Comparison of ENCODE assay signal across 18 cellular contexts in genomic region chr11:64410396-64410718, GRCh38. TPM values are rescaled to one million over a fixed set of nuclear protein-coding genes. Genes with fewer than 3 reads are reported as not detected.
A peak's percentile ranks its signal among the peaks of the same experiment; 100 is the strongest.
DNase-seq lines count a peak whose midpoint lies in the region; ATAC-seq and TF ChIP-seq lines count a peak whose summit lies in the region.
"Had no signal": no experiment of that assay in that cellular context is flagged by ENCODE, and none has a peak within 500 bp of the region (broad histone marks: within the 10 kb centered on the region; RNA-seq: fewer than 3 reads in every experiment).

No MANE protein-coding gene starts in this region.

- CTCF ChIA-PET in MCF 10A (lab: Yijun Ruan, JAX), result interaction anchor here (0.7 kb wide), 1 partner anchor 255 kb away, joined by 4 read pairs; no protein-coding TSS in a partner anchor

- POLR2A ChIA-PET in MCF 10A (lab: Yijun Ruan, JAX), result interaction anchor here (0.6 to 0.7 kb wide), 2 partner anchors 400 to 662 kb away, joined by 3 to 4 read pairs; no protein-coding TSS in a partner anchor

- H3K4me3 Mint-ChIP-seq in CD14-positive monocyte (peak overlapping the region; percentile 69 to 78), mesothelial cell of epicardium (no peak overlapping the region), GM23338 (no peak overlapping the region), MCF 10A (ENCODE audit: unreplicated experiment) (no peak overlapping the region)
- H3K4me3 Mint-ChIP-seq: CD4-positive, alpha-beta memory T cell had no signal

- H3K4me3 ChIP-seq in WERI-Rb-1 (ENCODE audit: low read depth, low read length) (no peak overlapping the region), upper lobe of right lung (no peak overlapping the region), GM23338 (no peak overlapping the region)

- H2AFZ ChIP-seq in GM23338, result no peak overlapping the region

- peaks cover 0 to 2% of the 10 kb centered on the region in 2 donors for H3K36me3 Mint-ChIP-seq in CD14-positive monocyte
- H3K36me3 Mint-ChIP-seq in mesothelial cell of epicardium, result no peaks in the 10 kb centered on the region
- no peaks in the 10 kb centered on the region for H3K36me3 Mint-ChIP-seq in GM23338 (ENCODE audit: low read depth)
- H3K36me3 Mint-ChIP-seq in MCF 10A (ENCODE audit: insufficient read depth, unreplicated experiment), result no peaks in the 10 kb centered on the region
- H3K36me3 Mint-ChIP-seq: CD4-positive, alpha-beta memory T cell had no signal

- H3K27ac ChIP-seq in WERI-Rb-1 (peak overlapping the region; percentile 47), upper lobe of right lung (no peak overlapping the region), GM23338 (ENCODE audit: low read depth) (no peak overlapping the region)
- H3K27ac ChIP-seq: RWPE1 had no signal

- intact Hi-C loops in CD14-positive monocyte (cut with micrococcal nuclease), result no loop called here
- intact Hi-C loops in upper lobe of right lung (cut with DNase I), result no loop called here
- intact Hi-C loops in MCF 10A (cut with micrococcal nuclease), result no loop called here

- ATAC-seq in upper lobe of right lung (peak; percentile 44), GM23338 (no peak)

- H3K27me3 ChIP-seq in WERI-Rb-1 (ENCODE audit: insufficient read depth, low read depth, severe bottlenecking) (no peaks in the 10 kb centered on the region), upper lobe of right lung (no peaks in the 10 kb centered on the region), GM23338 (ENCODE audit: insufficient read depth) (peaks cover 3% of the 10 kb centered on the region; the same call in 1 of the 2 replicates)

- H3K36me3 ChIP-seq in WERI-Rb-1 (no peaks in the 10 kb centered on the region), upper lobe of right lung (no peaks in the 10 kb centered on the region), GM23338 (ENCODE audit: insufficient read depth) (no peaks in the 10 kb centered on the region)

- TF ChIP-seq CTCF in CD14-positive monocyte (IDR thresholded peaks at IDR 0.05) (no peak), WERI-Rb-1 (IDR thresholded peaks at IDR 0.05; ENCODE audit: low read depth, low read length) (no peak), mesothelial cell of epicardium (IDR thresholded peaks at IDR 0.05; ENCODE audit: unreplicated experiment) (no peak), upper lobe of right lung (IDR thresholded peaks at IDR 0.05) (no peak), GM23338 (conservative IDR thresholded peaks at IDR 0.05; ENCODE audit: low read depth in 2 of 2) (no peak), MCF 10A (IDR thresholded peaks at IDR 0.05; ENCODE audit: unreplicated experiment) (no peak)

- no TSS peak for BruUV-seq in MCF 10A (replicated peaks; lab: Mats Ljungman, UMichigan)

- H3K9me2 ChIP-seq in GM23338 (ENCODE audit: insufficient read depth), result no peaks in the 10 kb centered on the region

- H3K9me3 Mint-ChIP-seq in CD14-positive monocyte (no peaks in the 10 kb centered on the region), mesothelial cell of epicardium (no peaks in the 10 kb centered on the region), GM23338 (no peaks in the 10 kb centered on the region; the same call in 2 of the 3 replicates), MCF 10A (ENCODE audit: unreplicated experiment) (no peaks in the 10 kb centered on the region)
- H3K9me3 Mint-ChIP-seq: CD4-positive, alpha-beta memory T cell; H9 had no signal

- DNase-seq in CD14-positive monocyte (ENCODE audit: low spot score) (no peak), WERI-Rb-1 (no peak), mesothelial cell of epicardium (ENCODE audit: low spot score in 2 of 2, unreplicated experiment in 2 of 2) (no peak), upper lobe of right lung (no peak), NCI-H2107 treated with DMSO at 0.1 percent for 48 hours (lab: John Stamatoyannopoulos, UW; ENCODE audit: unreplicated experiment) (no peak), GM23338 (ENCODE audit: low spot score) (no peak), MCF 10A (ENCODE audit: unreplicated experiment) (no peak)
- DNase-seq: ACHN; AML-193; CD4-positive, alpha-beta memory T cell; H9; Karpas-422; MM.1S; NCI-H1105; NCI-H187 treated with DMSO at 0.1 percent for 48 hours; NCI-H446 treated with DMSO at 0.1 percent for 48 hours; NCI-H774 had no signal

- H4K20me1 ChIP-seq in GM23338 (replicated peaks; ENCODE audit: insufficient read depth), result no peaks in the 10 kb centered on the region

- H3K9me3 ChIP-seq in WERI-Rb-1 (ENCODE audit: severe bottlenecking), result no peaks in the 10 kb centered on the region
- no peaks in the 10 kb centered on the region for H3K9me3 ChIP-seq in upper lobe of right lung

- H3K79me2 ChIP-seq in GM23338 (replicated peaks; ENCODE audit: insufficient read depth), result no peaks in the 10 kb centered on the region

- peaks cover 0 to 1% (median 1%) of the 10 kb centered on the region in 3 donors for H3K27me3 Mint-ChIP-seq in CD14-positive monocyte (ENCODE audit: low read depth in 3 of 3)
- no peaks in the 10 kb centered on the region for H3K27me3 Mint-ChIP-seq in mesothelial cell of epicardium (ENCODE audit: low read depth)
- H3K27me3 Mint-ChIP-seq in GM23338 (ENCODE audit: insufficient read depth, low read depth, poor library complexity), result peaks cover 5% of the 10 kb centered on the region
- H3K27me3 Mint-ChIP-seq in MCF 10A (ENCODE audit: insufficient read depth, unreplicated experiment), result peaks cover 14% of the 10 kb centered on the region

- H3K4me1 Mint-ChIP-seq in CD14-positive monocyte, result peaks cover 43% of the 10 kb centered on the region
- H3K4me1 Mint-ChIP-seq in mesothelial cell of epicardium, result peaks cover 53% of the 10 kb centered on the region
- H3K4me1 Mint-ChIP-seq in GM23338, result peaks cover 24% of the 10 kb centered on the region
- no peaks in the 10 kb centered on the region for H3K4me1 Mint-ChIP-seq in MCF 10A (ENCODE audit: insufficient read depth, unreplicated experiment)
- H3K4me1 Mint-ChIP-seq: CD4-positive, alpha-beta memory T cell had no signal

- H3K4me1 ChIP-seq in upper lobe of right lung (peaks cover 5% of the 10 kb centered on the region), GM23338 (ENCODE audit: insufficient read depth) (peaks cover 5% of the 10 kb centered on the region)

- H3K4me2 ChIP-seq in GM23338, result no peak overlapping the region

- peak overlapping the region; percentile 12 to 90 (median 82) for H3K27ac Mint-ChIP-seq in CD14-positive monocyte
- peak overlapping the region; percentile 88 for H3K27ac Mint-ChIP-seq in mesothelial cell of epicardium
- H3K27ac Mint-ChIP-seq in GM23338, result no peak overlapping the region
- no peak overlapping the region for H3K27ac Mint-ChIP-seq in MCF 10A (ENCODE audit: low read depth, unreplicated experiment)
- H3K27ac Mint-ChIP-seq: CD4-positive, alpha-beta memory T cell had no signal

- 0 out of 2 replicates have a peak, but pooled peaks cover 2% of the 10 kb centered on the region for H3F3A ChIP-seq in GM23338 (replicated peaks; ENCODE audit: low read depth)

TF ChIP-seq in GM23338, 12 proteins besides CTCF, POLR2A, EP300 and RAD21 (continues in another document):
- TF ChIP-seq EZH2phosphoT487 (IDR thresholded peaks at IDR 0.05; ENCODE audit: unreplicated experiment), result no peak
- TF ChIP-seq STAT1 (IDR thresholded peaks at IDR 0.05; ENCODE audit: unreplicated experiment), result no peak
- TF ChIP-seq, protein P1, sequence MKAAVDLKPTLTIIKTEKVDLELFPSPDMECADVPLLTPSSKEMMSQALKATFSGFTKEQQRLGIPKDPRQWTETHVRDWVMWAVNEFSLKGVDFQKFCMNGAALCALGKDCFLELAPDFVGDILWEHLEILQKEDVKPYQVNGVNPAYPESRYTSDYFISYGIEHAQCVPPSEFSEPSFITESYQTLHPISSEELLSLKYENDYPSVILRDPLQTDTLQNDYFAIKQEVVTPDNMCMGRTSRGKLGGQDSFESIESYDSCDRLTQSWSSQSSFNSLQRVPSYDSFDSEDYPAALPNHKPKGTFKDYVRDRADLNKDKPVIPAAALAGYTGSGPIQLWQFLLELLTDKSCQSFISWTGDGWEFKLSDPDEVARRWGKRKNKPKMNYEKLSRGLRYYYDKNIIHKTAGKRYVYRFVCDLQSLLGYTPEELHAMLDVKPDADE (IDR thresholded peaks at IDR 0.05), result no peak
- TF ChIP-seq POLR2AphosphoS5 (IDR thresholded peaks at IDR 0.05; ENCODE audit: low read depth), result no peak
- TF ChIP-seq NANOG (IDR thresholded peaks at IDR 0.05; ENCODE audit: borderline replicate concordance), result no peak
- no peak for TF ChIP-seq ZNF114 (CRISPR knock-in tag; IDR thresholded peaks at IDR 0.05)
- no peak for TF ChIP-seq JUNB (IDR thresholded peaks at IDR 0.05; ENCODE audit: unreplicated experiment)
- no peak for TF ChIP-seq ZNF331 (CRISPR knock-in tag; IDR thresholded peaks at IDR 0.05; ENCODE audit: low read depth)
- TF ChIP-seq EZH2 (IDR thresholded peaks at IDR 0.05; ENCODE audit: low read depth, unreplicated experiment), result no peak
- TF ChIP-seq REST (IDR thresholded peaks at IDR 0.05; ENCODE audit: unreplicated experiment), result no peak

RNA-seq across cellular contexts. Expression of gene RPS6KA4, which starts 51.4 kb away (rescaled TPM):
- polyA plus RNA-seq in CD14-positive monocyte (10 to 100 TPM; 16.2 to 24.5 TPM), GM23338 (2016; fragmentation: Nextera tagmentation; extraction: Ambion mirVana) (3.5 and 4.1 TPM in 2 replicates)
- total RNA-seq in mesothelial cell of epicardium (27.6 to 30.1 TPM (median 30.1 TPM) in 3 replicates), upper lobe of right lung (42.4 TPM), MCF 10A (2022) (42.5 and 46.5 TPM in 2 replicates)
- 18.6 and 19.9 TPM in 2 replicates for total RNA-seq in GM23338 (2014; rRNA removed; shearing (Covaris generic))

Comparison
In these comparisons a context has a peak if more than half of its experiments do, and no peak if none do; other contexts are left out.
1. H3K27ac Mint-ChIP-seq: peak in CD14-positive monocyte (7 of 7) and mesothelial cell of epicardium (single experiment); none in GM23338 (single experiment) and MCF 10A (single experiment).
2. H3K4me3 Mint-ChIP-seq: peak in CD14-positive monocyte (2 of 2); none in mesothelial cell of epicardium (single experiment), GM23338 (single experiment) and MCF 10A (single experiment).